In genomic region chr10:27155073-27155754, GRCh38 we compare ENCODE assay signal across 8 cellular contexts. TPM values are rescaled to one million over a fixed set of nuclear protein-coding genes. Genes with fewer than 3 reads are reported as not detected.
DNase-seq lines count a peak whose midpoint lies in the region; ATAC-seq and TF ChIP-seq lines count a peak whose summit lies in the region.

Gene MASTL (plus strand): TSS chr10:27155352. CDS start chr10:27155427, 75 bp downstream.

- H3K9ac ChIP-seq in rectal smooth muscle tissue (ENCODE audit: low read length): peak within 1 kb of the TSS; percentile 100

- ATAC-seq in GM18505 (IDR thresholded peaks at IDR 0.05; ENCODE audit: unreplicated experiment) (peak; percentile 80), HG02852 (IDR thresholded peaks at IDR 0.05; ENCODE audit: unreplicated experiment) (peak; percentile 73), aorta (ENCODE audit: low FRiP score) (peak; percentile 98)

- in situ Hi-C loops in astrocyte of the cerebellum (cut with HindIII; ENCODE audit: low sequenced_read_pairs): no loop called here

- TF ChIP-seq CTCF in astrocyte of the cerebellum (IDR thresholded peaks at IDR 0.05; ENCODE audit: low read depth, low read length, missing control alignments): no peak

- H3K27me3 ChIP-seq in rectal smooth muscle tissue (ENCODE audit: control insufficient read depth, insufficient read depth, low read length) (no peaks in the 10 kb centered on the region), aorta (ENCODE audit: control insufficient read depth in 1 of 2, insufficient read depth in 2 of 2, low read length in 1 of 2) (no peaks in the 10 kb centered on the region)

- H3K9me3 ChIP-seq in aorta (ENCODE audit: control insufficient read depth, low read length): no peaks in the 10 kb centered on the region

- H3K36me3 ChIP-seq in rectal smooth muscle tissue (ENCODE audit: control insufficient read depth, insufficient read depth, low read length) (peaks cover 4% of the 10 kb centered on the region), aorta (ENCODE audit: control insufficient read depth in 1 of 2, insufficient read depth in 2 of 2, low read length in 1 of 2) (peaks cover 0 to 1% of the 10 kb centered on the region in 2 donors)

- TF ChIP-seq POLR2A in GM18505 (IDR thresholded peaks at IDR 0.05; ENCODE audit: borderline replicate concordance, extremely low read depth, insufficient read depth, insufficient read length): peak; percentile 89

- H3K4me3 ChIP-seq in astrocyte of the cerebellum (ENCODE audit: low read depth, low read length) (peak within 1 kb of the TSS; percentile 98), rectal smooth muscle tissue (ENCODE audit: low read length) (peak within 1 kb of the TSS; percentile 85), aorta (ENCODE audit: low read length in 2 of 2) (peak within 1 kb of the TSS; percentile 87 to 95)

- H3K4me1 ChIP-seq in rectal smooth muscle tissue (ENCODE audit: control insufficient read depth, insufficient read depth, low read length) (peaks cover 18% of the 10 kb centered on the region), aorta (ENCODE audit: control insufficient read depth in 1 of 2, insufficient read depth in 2 of 2, low read length in 2 of 2) (peaks cover 0 to 6% of the 10 kb centered on the region in 2 donors)

- intact Hi-C loops in aorta (cut with DNase I): no loop called here

- peak within 1 kb of the TSS; percentile 100 for H3K27ac ChIP-seq in rectal smooth muscle tissue (ENCODE audit: low read depth, low read length)
- peak within 1 kb of the TSS; percentile 57 to 98 for H3K27ac ChIP-seq in aorta (ENCODE audit: low read depth in 1 of 2, low read length in 2 of 2)

- 0% methylated on average over 54 to 55 of the region's 55 CpGs for WGBS in aorta, 2 donors

- DNase-seq in NCI-H146 treated with DMSO at 0.1 percent for 48 hours (lab: John Stamatoyannopoulos, UW; ENCODE audit: unreplicated experiment): peak; percentile 67
- peak; percentile 90 for DNase-seq in T-helper 9 cell
- peak; percentile 83 for DNase-seq in astrocyte of the cerebellum (ENCODE audit: low read depth)
- DNase-seq in hepatic stellate cell (ENCODE audit: low spot score): peak; percentile 93
- peak; percentile 97 to 98 for DNase-seq in aorta

RNA-seq across cellular contexts. Expression of gene MASTL, which starts in this region (rescaled TPM):
- 1 to 10 TPM; 5.3 to 7.7 TPM for total RNA-seq in aorta
- polyA plus RNA-seq in aorta: 1 to 10 TPM; 2.4 to 5.2 TPM

Comparison
In these comparisons a context has a peak if more than half of its experiments do, and no peak if none do; other contexts are left out.
1. Peak in every context shown above with its lines: DNase-seq, ATAC-seq, H3K4me3 ChIP-seq and H3K27ac ChIP-seq.